Comparison of ENCODE assay signal across 1 cellular context in genomic region chr9:121074370-121075250, GRCh38.
A peak's percentile ranks its signal among the peaks of the same experiment; 100 is the strongest.
TF ChIP-seq lines count a peak whose summit lies in the region.

Gene CNTRL (plus strand): TSS chr9:121074955. CDS start chr9:121088327, 13,372 bp downstream.

TF ChIP-seq in HEK293, 187 proteins besides CTCF, POLR2A, EP300 and RAD21 (continued from another document and continues in another):
- TF ChIP-seq ZBTB11 (tag by site-specific recombination; conservative IDR thresholded peaks at IDR 0.05; ENCODE audit: low read depth), result no peak; the same call in 1 of the 2 replicates
- no peak for TF ChIP-seq ZNF18 (tag by site-specific recombination; IDR thresholded peaks at IDR 0.05)
- peak; percentile 17; the same call in 1 of the 2 replicates for TF ChIP-seq ZIC2 (tag by site-specific recombination; IDR thresholded peaks at IDR 0.05)
- peak; percentile 60 for TF ChIP-seq ZFP69B (tag by site-specific recombination; IDR thresholded peaks at IDR 0.05)
- TF ChIP-seq ZNF639 (tag by site-specific recombination; IDR thresholded peaks at IDR 0.05), result peak; percentile 31; the same call in 1 of the 2 replicates
- no peak for TF ChIP-seq ZSCAN23 (tag by site-specific recombination; IDR thresholded peaks at IDR 0.05)
- no peak for TF ChIP-seq ZNF248 (tag by site-specific recombination; IDR thresholded peaks at IDR 0.05)
- no peak for TF ChIP-seq ZNF514 (tag by site-specific recombination; IDR thresholded peaks at IDR 0.05)
- 0 out of 2 replicates have a peak, but pooled peaks have one; percentile 40 for TF ChIP-seq ZNF24 (tag by site-specific recombination; IDR thresholded peaks at IDR 0.05)
- TF ChIP-seq ZNF404 (tag by site-specific recombination; IDR thresholded peaks at IDR 0.05), result no peak
- peak; percentile 50; the same call in 1 of the 2 replicates for TF ChIP-seq ZNF391 (tag by site-specific recombination; IDR thresholded peaks at IDR 0.05; ENCODE audit: borderline replicate concordance, low read depth)
- TF ChIP-seq ZNF157 (tag by site-specific recombination; IDR thresholded peaks at IDR 0.05), result no peak
- TF ChIP-seq ZFHX2 (tag by site-specific recombination; conservative IDR thresholded peaks at IDR 0.05), result peak; percentile 95
- TF ChIP-seq ZNF837 (tag by site-specific recombination; IDR thresholded peaks at IDR 0.05), result no peak
- TF ChIP-seq ZNF530 (tag by site-specific recombination; IDR thresholded peaks at IDR 0.05; ENCODE audit: low read depth), result no peak
- TF ChIP-seq TCF7L2 (IDR thresholded peaks at IDR 0.05; ENCODE audit: borderline replicate concordance, low read depth, low read length), result no peak
- no peak for TF ChIP-seq ZFP3 (tag by site-specific recombination; IDR thresholded peaks at IDR 0.05; ENCODE audit: low read depth)
- no peak for TF ChIP-seq ZNF280D (tag by site-specific recombination; IDR thresholded peaks at IDR 0.05)
- no peak for TF ChIP-seq ZBTB49 (tag by site-specific recombination; IDR thresholded peaks at IDR 0.05; ENCODE audit: low read depth)
- no peak for TF ChIP-seq ZNF544 (tag by site-specific recombination; IDR thresholded peaks at IDR 0.05)
- 0 out of 2 replicates have a peak, but pooled peaks have one; percentile 12 for TF ChIP-seq BCL11B (tag by site-specific recombination; IDR thresholded peaks at IDR 0.05; ENCODE audit: low read depth)
- no peak for TF ChIP-seq ZNF785 (tag by site-specific recombination; IDR thresholded peaks at IDR 0.05)
- TF ChIP-seq ZNF610 (tag by site-specific recombination; IDR thresholded peaks at IDR 0.05; ENCODE audit: borderline replicate concordance), result 0 out of 2 replicates have a peak, but pooled peaks have one; percentile 61
- no peak for TF ChIP-seq ZNF488 (tag by site-specific recombination; IDR thresholded peaks at IDR 0.05)
- no peak for TF ChIP-seq ZNF433 (tag by site-specific recombination; IDR thresholded peaks at IDR 0.05; ENCODE audit: low read depth)
- no peak for TF ChIP-seq HOXD13 (CRISPR knock-in tag; IDR thresholded peaks at IDR 0.05; ENCODE audit: borderline replicate concordance)
- no peak for TF ChIP-seq PRDM4 (tag by site-specific recombination; IDR thresholded peaks at IDR 0.05)
- peak; percentile 62; the same call in 1 of the 2 replicates for TF ChIP-seq ZNF777 (tag by site-specific recombination; IDR thresholded peaks at IDR 0.05; ENCODE audit: borderline replicate concordance)
- TF ChIP-seq KLF16 (tag by site-specific recombination; IDR thresholded peaks at IDR 0.05), result peak; percentile 83
- peak; percentile 89 for TF ChIP-seq ZSCAN5A (tag by site-specific recombination; IDR thresholded peaks at IDR 0.05)
- TF ChIP-seq ZBTB44 (tag by site-specific recombination; IDR thresholded peaks at IDR 0.05), result no peak
- TF ChIP-seq ZNF394 (tag by site-specific recombination; IDR thresholded peaks at IDR 0.05; ENCODE audit: borderline replicate concordance), result no peak; the same call in 1 of the 2 replicates
- TF ChIP-seq GLI4 (tag by site-specific recombination; IDR thresholded peaks at IDR 0.05), result no peak
- no peak for TF ChIP-seq OVOL3 (tag by site-specific recombination; IDR thresholded peaks at IDR 0.05)
- peak; percentile 98 for TF ChIP-seq ZNF600 (tag by site-specific recombination; IDR thresholded peaks at IDR 0.05)
- TF ChIP-seq ZNF280C (tag by site-specific recombination; IDR thresholded peaks at IDR 0.05), result no peak
- no peak for TF ChIP-seq ZNF174 (tag by site-specific recombination; IDR thresholded peaks at IDR 0.05)
